In genomic region chrX:44908198-44908597, GRCh38 we compare ENCODE assay signal across 18 cellular contexts. TPM values are rescaled to one million over a fixed set of nuclear protein-coding genes. Genes with fewer than 3 reads are reported as not detected.
DNase-seq lines count a peak whose midpoint lies in the region; ATAC-seq and TF ChIP-seq lines count a peak whose summit lies in the region.
"Had no signal": no experiment of that assay in that cellular context is flagged by ENCODE, and none has a peak within 500 bp of the region (broad histone marks: within the 10 kb centered on the region; RNA-seq: fewer than 3 reads in every experiment).

No MANE protein-coding gene starts in this region.

- no peak overlapping the region for H2BK20ac ChIP-seq in IMR-90 (ENCODE audit: low read depth, low read length)

- no peaks in the 10 kb centered on the region for H3K27me3 Mint-ChIP-seq in CD4-positive, alpha-beta T cell
- H3K27me3 Mint-ChIP-seq in naive B cell: no peaks in the 10 kb centered on the region

- no peak for TF ChIP-seq CTCF in CD4-positive, alpha-beta T cell (IDR thresholded peaks at IDR 0.05)
- TF ChIP-seq CTCF in IMR-90 (conservative IDR thresholded peaks at IDR 0.05; ENCODE audit: low read depth, low read length): no peak

- POLR2A ChIA-PET in CD4-positive, alpha-beta T cell (lab: Charles Lee): no interaction called here
- POLR2A ChIA-PET in IMR-90 (lab: Charles Lee; ENCODE audit: unreplicated experiment): no interaction called here

- H3K4me3 Mint-ChIP-seq in CD4-positive, alpha-beta T cell: peak overlapping the region; percentile 42
- H3K4me3 Mint-ChIP-seq in naive B cell: peak overlapping the region in 5 of 8 donors; percentile 1 to 85 (median 46)

- peaks cover 50% of the 10 kb centered on the region for H4K20me1 ChIP-seq in IMR-90 (ENCODE audit: insufficient read depth, low read length)

- H2AFZ ChIP-seq in IMR-90 (replicated peaks; ENCODE audit: low read length, poor library complexity): no peak overlapping the region

- H3K4me2 ChIP-seq in IMR-90 (ENCODE audit: low read depth, low read length): no peak overlapping the region

- peaks cover 6 to 48% of the 10 kb centered on the region in 2 experiments; a peak in 3 of 4 replicates for H3K79me1 ChIP-seq in IMR-90 (ENCODE audit: low read depth in 1 of 2, low read length in 2 of 2)

- H3K9me3 Mint-ChIP-seq in CD4-positive, alpha-beta T cell: peaks cover under 1% of the 10 kb centered on the region
- peaks cover 0 to 7% (median 4%) of the 10 kb centered on the region in 7 donors for H3K9me3 Mint-ChIP-seq in naive B cell

- intact Hi-C loops in CD4-positive, alpha-beta T cell (cut with DNase I, micrococcal nuclease): no loop called here
- intact Hi-C loops in IMR-90 (cut with micrococcal nuclease): no loop called here

- no peak for TF ChIP-seq POLR2A in IMR-90 (IDR thresholded peaks at IDR 0.05; ENCODE audit: low read depth, low read length)

- no peak overlapping the region for H3K9ac ChIP-seq in IMR-90 (ENCODE audit: low read depth, low read length)

- H3K4me1 ChIP-seq in IMR-90 (ENCODE audit: control insufficient read depth, insufficient read depth, low read length): peaks cover 4% of the 10 kb centered on the region

- no peak overlapping the region for H3K27ac ChIP-seq in CD4-positive, alpha-beta T cell (ENCODE audit: low read depth, low read length)
- H3K27ac ChIP-seq in IMR-90 (ENCODE audit: insufficient read depth, low read length): no peak overlapping the region
- H3K27ac ChIP-seq: heart right ventricle, WERI-Rb-1 had no signal

- no TSS peak for BruUV-seq in IMR-90 (replicated peaks; lab: Mats Ljungman, UMichigan)

- no peak for ATAC-seq in CD4-positive, alpha-beta T cell (ENCODE audit: poor library complexity)
- ATAC-seq in IMR-90 (ENCODE audit: low read depth): 0 out of 2 replicates have a peak, but pooled peaks have one; percentile 17
- ATAC-seq in naive B cell (ENCODE audit: low read depth in 2 of 2): no peak
- ATAC-seq in GM21423 (IDR thresholded peaks at IDR 0.05; ENCODE audit: unreplicated experiment): no peak
- ATAC-seq in HG02884 (IDR thresholded peaks at IDR 0.05; ENCODE audit: unreplicated experiment): no peak

- no peak overlapping the region for H2BK5ac ChIP-seq in IMR-90 (ENCODE audit: low read depth, low read length, poor library complexity, severe bottlenecking)

- no peak overlapping the region for H4K5ac ChIP-seq in IMR-90 (ENCODE audit: low read depth, low read length)

- H3K14ac ChIP-seq in IMR-90 (replicated peaks; ENCODE audit: low read depth, low read length): no peak overlapping the region

- no peak overlapping the region for H3K18ac ChIP-seq in IMR-90 (ENCODE audit: low read depth, low read length)

- H3K27me3 ChIP-seq in CD4-positive, alpha-beta T cell (ENCODE audit: control insufficient read depth, insufficient read depth, low read length): no peaks in the 10 kb centered on the region
- no peaks in the 10 kb centered on the region for H3K27me3 ChIP-seq in IMR-90 (ENCODE audit: control insufficient read depth, insufficient read depth, low read length)
- H3K27me3 ChIP-seq: heart right ventricle had no signal

- dilution Hi-C loops in IMR-90 (cut with HindIII; ENCODE audit: low sequenced_read_pairs, unreplicated experiment): no loop called here

- H3K27ac Mint-ChIP-seq in CD4-positive, alpha-beta T cell: peak overlapping the region; percentile 62
- H3K27ac Mint-ChIP-seq in naive B cell: peak overlapping the region in 5 of 6 donors; percentile 35 to 96 (median 67)

- H4K91ac ChIP-seq in IMR-90 (ENCODE audit: insufficient read depth, low read depth, low read length): no peak overlapping the region

- H3K9me3 ChIP-seq in CD4-positive, alpha-beta T cell (ENCODE audit: control insufficient read depth, low read length): no peaks in the 10 kb centered on the region
- no peaks in the 10 kb centered on the region for H3K9me3 ChIP-seq in IMR-90 (ENCODE audit: control insufficient read depth, insufficient read depth, low read length)

- H2AK9ac ChIP-seq in IMR-90 (replicated peaks; ENCODE audit: low read depth, low read length, poor library complexity): no peak overlapping the region

- no peak overlapping the region for H3K56ac ChIP-seq in IMR-90 (ENCODE audit: extremely low read depth, insufficient read depth, low read length)

- no peaks in the 10 kb centered on the region for H3K36me3 ChIP-seq in IMR-90 (ENCODE audit: control insufficient read depth, insufficient read depth, low read length)
- H3K36me3 ChIP-seq: heart right ventricle had no signal

- no peak overlapping the region for H3K4ac ChIP-seq in IMR-90 (ENCODE audit: low read depth, low read length)

- WGBS in IMR-90 (ENCODE audit: extremely low coverage in 2 of 2, insufficient read length in 1 of 2), 2 experiments: 100% methylated on average over 1 of the region's 3 CpGs; no CpG with 5 or more reads in 1 of the 2 experiments

- peaks cover 9% of the 10 kb centered on the region for H3K36me3 Mint-ChIP-seq in CD4-positive, alpha-beta T cell (ENCODE audit: low read depth)
- peaks cover 0 to 4% of the 10 kb centered on the region in 2 donors for H3K36me3 Mint-ChIP-seq in naive B cell

- no peak for DNase-seq in CD4-positive, alpha-beta T cell
- DNase-seq in IMR-90 (peak; percentile 28), amniotic epithelial cell (ENCODE audit: low read depth) (peak; percentile 54), naive B cell (no peak), islet precursor cell (no peak), SKM-1 (lab: John Stamatoyannopoulos, UW; ENCODE audit: unreplicated experiment) (no peak)
- DNase-seq: activated effector memory CD4-positive, alpha-beta T cell treated with Interleukin-2 at 50 U/mL for 16 hours; cortex of kidney; DMS153; heart right ventricle; NCI-H1092; NCI-H510A; Right ventricle myocardium superior; stimulated activated CD4-positive, alpha-beta T cell treated with anti-CD3 and anti-CD28 coated beads, Interleukin-4, amount 100 ng/mL, for 4 hours; substantia nigra; WERI-Rb-1 had no signal

- no peak for TF ChIP-seq RAD21 in IMR-90 (IDR thresholded peaks at IDR 0.05; ENCODE audit: low read length)

- no peaks in the 10 kb centered on the region for H3K9me1 ChIP-seq in IMR-90 (ENCODE audit: insufficient read depth, low read length)

- no peak overlapping the region for H3K23ac ChIP-seq in IMR-90 (ENCODE audit: low read depth, low read length)

- H2BK120ac ChIP-seq in IMR-90 (ENCODE audit: low read depth, low read length): no peak overlapping the region

- in situ Hi-C loops in IMR-90 (cut with MboI; ENCODE audit: low sequenced_read_pairs): no loop called here

- H4K8ac ChIP-seq in IMR-90 (ENCODE audit: low read depth in 2 of 2, low read length in 2 of 2): no peak overlapping the region

- no peak overlapping the region for H2AK5ac ChIP-seq in IMR-90 (ENCODE audit: low read depth, low read length)

- no peak overlapping the region for H2BK15ac ChIP-seq in IMR-90 (ENCODE audit: low read depth, low read length)

- peaks cover 70% of the 10 kb centered on the region for H3K4me1 Mint-ChIP-seq in CD4-positive, alpha-beta T cell (ENCODE audit: low read depth)
- peaks cover 38 to 75% (median 59%) of the 10 kb centered on the region in 3 donors for H3K4me1 Mint-ChIP-seq in naive B cell

- no peak overlapping the region for H3K4me3 ChIP-seq in IMR-90 (ENCODE audit: insufficient read depth, low read depth, low read length)
- H3K4me3 ChIP-seq: heart right ventricle had no signal

- CTCF ChIA-PET in CD4-positive, alpha-beta T cell (lab: Charles Lee): no interaction called here
- CTCF ChIA-PET in IMR-90 (lab: Yijun Ruan, JAX): no interaction called here

TF ChIP-seq in IMR-90, 13 proteins besides CTCF, POLR2A, EP300 and RAD21:
- TF ChIP-seq SMC3 (IDR thresholded peaks at IDR 0.05; ENCODE audit: low read depth, low read length) (no peak), MAZ (IDR thresholded peaks at IDR 0.05; ENCODE audit: borderline replicate concordance, low read depth, low read length) (no peak), RCOR1 (IDR thresholded peaks at IDR 0.05; ENCODE audit: insufficient replicate concordance, low read length) (no peak), RFX5 (IDR thresholded peaks at IDR 0.05; ENCODE audit: low read depth, low read length) (no peak), CHD1 (IDR thresholded peaks at IDR 0.05; ENCODE audit: low read depth, low read length) (no peak), USF2 (IDR thresholded peaks at IDR 0.05; ENCODE audit: low read depth, low read length) (no peak), MAFK (IDR thresholded peaks at IDR 0.05; ENCODE audit: low read depth, low read length) (no peak)

RNA-seq across cellular contexts. Expression of gene KDM6A, which starts 35.2 kb away (rescaled TPM):
- 10 to 100 TPM; 59.6 to 63.9 TPM for total RNA-seq in CD4-positive, alpha-beta T cell
- total RNA-seq in IMR-90 (2012; rRNA removed): 24.9 and 25.3 TPM in 2 replicates
- polyA plus RNA-seq in IMR-90 (2012; rRNA removed) (11.7 TPM in 2 replicates), naive B cell (ENCODE audit: low read depth in 6 of 6) (10 to 100 TPM in 5 of 6 donors, 1 to 10 TPM in 1; 7.5 to 22.4 (median 18.5) TPM)
- 1.3 and 3.2 TPM in 2 replicates for polyA plus RNA-seq in IMR-90 (2012; cell fraction: cytosol; rRNA removed)
- polyA plus RNA-seq in IMR-90 (2012; cell fraction: nucleus; rRNA removed; ENCODE audit: low replicate concordance): 10.6 and 47.0 TPM in 2 replicates

Comparison
In these comparisons a context has a peak if more than half of its experiments do, and no peak if none do; other contexts are left out.
1. DNase-seq: peak in IMR-90 (single experiment) and amniotic epithelial cell (single experiment); none in CD4-positive, alpha-beta T cell (0 of 10), naive B cell (single experiment), islet precursor cell (single experiment) and SKM-1 (single experiment).